14 cellular contexts compared by ENCODE assay signal in the genomic region with DNA sequence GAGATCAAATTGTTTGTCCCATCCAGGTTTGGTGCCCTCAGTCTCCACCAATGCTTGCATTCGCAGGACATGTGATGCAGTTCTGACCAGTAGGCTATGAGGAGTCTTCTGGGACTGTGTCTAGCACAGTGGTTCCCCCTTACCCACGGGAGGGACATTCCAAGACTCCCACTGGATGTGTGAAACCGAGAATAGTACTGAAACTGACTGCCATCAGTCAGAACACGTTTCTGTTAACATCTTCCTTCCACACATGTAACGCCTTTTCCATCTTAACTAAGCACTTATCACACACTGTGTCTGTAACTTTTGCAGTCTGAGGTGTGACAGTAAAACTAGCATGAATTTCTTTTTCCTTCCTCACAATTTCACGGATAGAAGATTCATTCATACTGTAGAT.
DNase-seq lines count a peak whose midpoint lies in the region; ATAC-seq, FAIRE-seq and TF ChIP-seq lines count a peak whose summit lies in the region.
"Had no signal": no experiment of that assay in that cellular context is flagged by ENCODE, and none has a peak within 500 bp of the region (broad histone marks: within the 10 kb centered on the region; RNA-seq: fewer than 3 reads in every experiment).

No MANE protein-coding gene starts in this region.

- no peak overlapping the region for H2AFZ ChIP-seq in OCI-LY3 (ENCODE audit: low read depth, low read length)

- DNase-seq in GM18507 (ENCODE audit: extremely low spot score, insufficient read length, low read depth), result no peak
- no peak for DNase-seq in NCI-H69 (lab: John Stamatoyannopoulos, UW)
- no peak for DNase-seq in dedifferentiated amniotic fluid mesenchymal stem cell (ENCODE audit: extremely low spot score)
- no peak for DNase-seq in psoas muscle
- no peak for DNase-seq in NCI-H226
- DNase-seq: left ventricle myocardium superior, NCI-H1436 treated with DMSO at 0.1 percent for 48 hours, NCI-H524 treated with DMSO at 0.1 percent for 48 hours, T1000 had no signal

- no peaks in the 10 kb centered on the region for H4K20me1 ChIP-seq in OCI-LY3 (ENCODE audit: insufficient read depth, low read length)

- peak; percentile 42 for ATAC-seq in GM19025 (IDR thresholded peaks at IDR 0.05; ENCODE audit: low read depth, unreplicated experiment)
- peak; percentile 64 for ATAC-seq in HG02678 (IDR thresholded peaks at IDR 0.05; ENCODE audit: unreplicated experiment)
- ATAC-seq in psoas muscle, result no peak
- ATAC-seq: left ventricle myocardium superior had no signal

- TF ChIP-seq CTCF in OCI-LY3 (IDR thresholded peaks at IDR 0.05; ENCODE audit: low read depth, low read length) (no peak), psoas muscle (IDR thresholded peaks at IDR 0.05) (no peak)

- H3K9ac ChIP-seq in OCI-LY3 (ENCODE audit: low read length), result no peak overlapping the region

- H3K4me3 ChIP-seq in OCI-LY3 (ENCODE audit: low read length), result no peak overlapping the region
- no peak overlapping the region for H3K4me3 ChIP-seq in psoas muscle
- H3K4me3 ChIP-seq: smooth muscle cell had no signal

- no peaks in the 10 kb centered on the region for H3K27me3 ChIP-seq in OCI-LY3 (ENCODE audit: low read depth, low read length)
- peaks cover 0 to 5% (median 0%) of the 10 kb centered on the region in 3 donors for H3K27me3 ChIP-seq in psoas muscle (ENCODE audit: insufficient read depth in 3 of 3, low read length in 2 of 3)

- H3K4me1 ChIP-seq in OCI-LY3 (ENCODE audit: low read length), result peaks cover 15% of the 10 kb centered on the region
- H3K4me1 ChIP-seq in psoas muscle, result no peaks in the 10 kb centered on the region

- no peaks in the 10 kb centered on the region for H3K9me3 ChIP-seq in OCI-LY3 (ENCODE audit: insufficient read depth, low read length)
- H3K9me3 ChIP-seq in psoas muscle, result no peaks in the 10 kb centered on the region

- intact Hi-C loops in psoas muscle (cut with DNase I), result no loop called here

- H3K4me2 ChIP-seq in OCI-LY3 (ENCODE audit: low read length), result peak overlapping the region; percentile 17; the same call in 1 of the 2 replicates
- H3K4me2 ChIP-seq: smooth muscle cell had no signal

- no peaks in the 10 kb centered on the region for H3K36me3 ChIP-seq in OCI-LY3 (replicated peaks; ENCODE audit: low read depth, low read length)
- no peaks in the 10 kb centered on the region for H3K36me3 ChIP-seq in psoas muscle (ENCODE audit: insufficient read depth in 1 of 2, low read depth in 1 of 2)

- H3K27ac ChIP-seq in OCI-LY3 (ENCODE audit: low read length) (no peak overlapping the region), psoas muscle (no peak overlapping the region)

- FAIRE-seq in GM18507 (lab: Jason Lieb, UNC), result peak; percentile 75
- FAIRE-seq: endometrium had no signal

- WGBS in psoas muscle, 3 donors, result 69 to 72% (median 71%) methylated on average over 6 of the region's 6 CpGs

- H3K79me2 ChIP-seq in OCI-LY3 (ENCODE audit: low read length), result no peaks in the 10 kb centered on the region

Comparison
In these comparisons a context has a peak if more than half of its experiments do, and no peak if none do; other contexts are left out.
1. ATAC-seq: peak in GM19025 (single experiment) and HG02678 (single experiment); none in psoas muscle (0 of 4).